Comparison of ENCODE assay signal across 25 cellular contexts in genomic region chr12:50839032-50839431, GRCh38. TPM values are rescaled to one million over a fixed set of nuclear protein-coding genes. Genes with fewer than 3 reads are reported as not detected.
DNase-seq lines count a peak whose midpoint lies in the region; FAIRE-seq and TF ChIP-seq lines count a peak whose summit lies in the region.
"Had no signal": no experiment of that assay in that cellular context is flagged by ENCODE, and none has a peak within 500 bp of the region (broad histone marks: within the 10 kb centered on the region; RNA-seq: fewer than 3 reads in every experiment).

No MANE protein-coding gene starts in this region.

- H3K27ac ChIP-seq in Karpas-422 (ENCODE audit: low read length) (no peak overlapping the region), cingulate gyrus (ENCODE audit: low read depth, low read length) (peak overlapping the region; percentile 7), neural progenitor cell (no peak overlapping the region), kidney (ENCODE audit: low read depth in 2 of 2, low read length in 2 of 2) (no peak overlapping the region)
- H3K27ac ChIP-seq: C4-2B had no signal

- H3K27me3 Mint-ChIP-seq in type B pancreatic cell: no peaks in the 10 kb centered on the region
- peaks cover 4% of the 10 kb centered on the region for H3K27me3 Mint-ChIP-seq in neural progenitor cell (ENCODE audit: insufficient read depth, low read depth)

- H3K27ac Mint-ChIP-seq in type B pancreatic cell (peak overlapping the region; percentile 31), neural progenitor cell (no peak overlapping the region)

- TF ChIP-seq CTCF in type B pancreatic cell (conservative IDR thresholded peaks at IDR 0.05): no peak
- TF ChIP-seq CTCF in neural progenitor cell (IDR thresholded peaks at IDR 0.05): no peak
- no peak for TF ChIP-seq CTCF in kidney (IDR thresholded peaks at IDR 0.05; ENCODE audit: borderline replicate concordance, extremely low read depth, insufficient read depth)

- H3K4me1 Mint-ChIP-seq in type B pancreatic cell (ENCODE audit: unreplicated experiment) (no peaks in the 10 kb centered on the region), neural progenitor cell (no peaks in the 10 kb centered on the region)
- H3K4me1 Mint-ChIP-seq: IgD-negative memory B cell had no signal

- no peaks in the 10 kb centered on the region for H3K79me2 ChIP-seq in Karpas-422 (ENCODE audit: low read length)
- no peaks in the 10 kb centered on the region for H3K79me2 ChIP-seq in neural progenitor cell (ENCODE audit: low read depth)

- no peaks in the 10 kb centered on the region for H3K36me3 ChIP-seq in Karpas-422 (ENCODE audit: insufficient read depth, low read length)
- H3K36me3 ChIP-seq in neural progenitor cell: no peaks in the 10 kb centered on the region
- no peaks in the 10 kb centered on the region for H3K36me3 ChIP-seq in kidney (ENCODE audit: control insufficient read depth in 1 of 2, insufficient read depth in 2 of 2, low read length in 2 of 2)
- H3K36me3 ChIP-seq: MG63 had no signal

- H3K36me3 Mint-ChIP-seq in type B pancreatic cell (no peaks in the 10 kb centered on the region), neural progenitor cell (no peaks in the 10 kb centered on the region)

- H3F3A ChIP-seq in neural progenitor cell (ENCODE audit: low read depth): no peaks in the 10 kb centered on the region

- DNase-seq in Karpas-422 (no peak), inferior parietal cortex (ENCODE audit: extremely low spot score) (peak; percentile 20), type B pancreatic cell (ENCODE audit: extremely low spot score, unreplicated experiment) (no peak), neural progenitor cell (ENCODE audit: low spot score) (no peak), SIG-M5 (lab: John Stamatoyannopoulos, UW) (no peak), kidney (no peak)
- DNase-seq: ACHN; DMS153; GOT3; Kasumi-1; MG63; NCI-H1048; NCI-H146; NCI-H2029 treated with DMSO at 0.1 percent for 48 hours; NCI-H2171 treated with DMSO at 0.1 percent for 48 hours; NCI-H446; NCI-H69; NK-92 treated with Interleukin-12 subunit alpha and Interleukin-12 subunit beta, amount 100 ng/mL, for 24 hours; Right ventricle myocardium superior; SK-N-SH had no signal

- H3K4me2 ChIP-seq in Karpas-422 (ENCODE audit: low read depth, low read length, poor library complexity, severe bottlenecking) (no peak overlapping the region), neural progenitor cell (no peak overlapping the region)
- H3K4me2 ChIP-seq: SK-N-SH had no signal

- H3K4me3 Mint-ChIP-seq in type B pancreatic cell: no peak overlapping the region
- no peak overlapping the region for H3K4me3 Mint-ChIP-seq in neural progenitor cell
- H3K4me3 Mint-ChIP-seq: IgD-negative memory B cell had no signal

- no peaks in the 10 kb centered on the region for H3K4me1 ChIP-seq in Karpas-422 (ENCODE audit: low read length)
- no peaks in the 10 kb centered on the region for H3K4me1 ChIP-seq in neural progenitor cell
- no peaks in the 10 kb centered on the region for H3K4me1 ChIP-seq in kidney (ENCODE audit: control insufficient read depth in 1 of 2, insufficient read depth in 1 of 2, low read depth in 1 of 2, low read length in 2 of 2)

- H3K9me3 ChIP-seq in Karpas-422 (ENCODE audit: low read length) (0 out of 2 replicates have a peak, but pooled peaks cover 3% of the 10 kb centered on the region), neural progenitor cell (ENCODE audit: low read depth) (no peaks in the 10 kb centered on the region), kidney (ENCODE audit: control insufficient read depth in 1 of 2, low read length in 2 of 2) (peaks cover 0 to 7% of the 10 kb centered on the region in 2 donors)
- H3K9me3 ChIP-seq: SK-N-SH had no signal

- no peaks in the 10 kb centered on the region for H3K27me3 ChIP-seq in Karpas-422 (ENCODE audit: low read length)
- H3K27me3 ChIP-seq in neural progenitor cell: no peaks in the 10 kb centered on the region

- H3K9me2 ChIP-seq in Karpas-422 (replicated peaks; ENCODE audit: insufficient read depth, low read length): no peaks in the 10 kb centered on the region
- H3K9me2 ChIP-seq: SK-N-SH had no signal

- no peaks in the 10 kb centered on the region for H4K20me1 ChIP-seq in Karpas-422 (ENCODE audit: insufficient read depth, low read depth, low read length)
- no peaks in the 10 kb centered on the region for H4K20me1 ChIP-seq in neural progenitor cell (ENCODE audit: low read depth)

- H3K9ac ChIP-seq in Karpas-422 (ENCODE audit: low read length): no peak overlapping the region
- no peak overlapping the region for H3K9ac ChIP-seq in neural progenitor cell
- H3K9ac ChIP-seq in kidney (ENCODE audit: low read length in 2 of 2): no peak overlapping the region
- H3K9ac ChIP-seq: SK-N-SH had no signal

- H3K4me3 ChIP-seq in Karpas-422 (ENCODE audit: low read length): no peak overlapping the region
- no peak overlapping the region for H3K4me3 ChIP-seq in neural progenitor cell
- no peak overlapping the region for H3K4me3 ChIP-seq in kidney (ENCODE audit: low read length in 2 of 2)
- H3K4me3 ChIP-seq: GM12878, MG63 had no signal

- no peak for FAIRE-seq in kidney (lab: Jason Lieb, UNC)
- FAIRE-seq: GM12878 had no signal

- H3K9me3 Mint-ChIP-seq in type B pancreatic cell: no peaks in the 10 kb centered on the region
- peaks cover 9% of the 10 kb centered on the region for H3K9me3 Mint-ChIP-seq in neural progenitor cell

- H2AFZ ChIP-seq in Karpas-422 (ENCODE audit: low read length) (0 out of 2 replicates have a peak overlapping the region, but pooled peaks have one; percentile 24), neural progenitor cell (replicated peaks) (no peak overlapping the region)

- intact Hi-C loops in kidney (cut with DNase I): no loop called here

RNA-seq across cellular contexts. Expression of gene TMPRSS12, which starts 3.7 kb away (rescaled TPM):
- total RNA-seq in Karpas-422 (2014; rRNA removed; shearing (Covaris generic); ENCODE audit: low replicate concordance): not detected in 2 replicates
- total RNA-seq in type B pancreatic cell (ENCODE audit: low replicate concordance) (0.45 TPM in 1 of 2 replicates, not detected in the other), neural progenitor cell (ENCODE audit: low replicate concordance) (not detected in 2 replicates), kidney (not detected)
- polyA plus RNA-seq in kidney (ENCODE audit: insufficient read depth, low read depth, low replicate concordance): not detected
- total RNA-seq: Daoy, GM12878, Right ventricle myocardium superior had no signal
- polyA plus RNA-seq: GM12878, IgD-negative memory B cell, SK-N-SH had no signal
